Comparison of ENCODE assay signal across 8 cellular contexts in genomic region chr2:74421248-74421870, GRCh38. TPM values are rescaled to one million over a fixed set of nuclear protein-coding genes. Genes with fewer than 3 reads are reported as not detected.
A peak's percentile ranks its signal among the peaks of the same experiment; 100 is the strongest.
DNase-seq lines count a peak whose midpoint lies in the region; ATAC-seq and TF ChIP-seq lines count a peak whose summit lies in the region.

Gene C2orf81 (minus strand): TSS chr2:74421619. CDS start chr2:74421560, 59 bp downstream.
Gene WDR54 (plus strand): TSS chr2:74421730. CDS start chr2:74422154, 424 bp downstream.

- ATAC-seq in HG03432 (IDR thresholded peaks at IDR 0.05; ENCODE audit: unreplicated experiment), result peak; percentile 96

- DNase-seq in Ammon's horn (ENCODE audit: low spot score), result peak; percentile 90
- DNase-seq in GM19238 (ENCODE audit: insufficient read length, low spot score), result peak; percentile 96
- peak; percentile 79 for DNase-seq in NCI-H460 (ENCODE audit: extremely low read depth, low read depth)
- DNase-seq in activated CD4-positive, alpha-beta T cell treated with anti-CD3 and anti-CD28 coated beads for 24 hours (ENCODE audit: low read depth in 2 of 2), result peak; percentile 88 to 93
- DNase-seq in choroid plexus epithelial cell (ENCODE audit: low read depth), result peak; percentile 77
- peak; percentile 97 for DNase-seq in left kidney (ENCODE audit: low read depth, low spot score)
- peak; percentile 94 to 97 for DNase-seq in stimulated activated CD4-positive, alpha-beta T cell treated with anti-CD3 and anti-CD28 coated beads, Interleukin-2, amount 100 ng/mL, for 24 hours

- H3K4me3 ChIP-seq in choroid plexus epithelial cell (ENCODE audit: low read depth, low read length), result peak within 1 kb of the TSS; percentile 77

- no peak for TF ChIP-seq CTCF in choroid plexus epithelial cell (conservative IDR thresholded peaks at IDR 0.05; ENCODE audit: low read depth, low read length)

RNA-seq across cellular contexts. Expression of gene C2orf81, which starts in this region (rescaled TPM):
- total RNA-seq in NCI-H460 (2014; rRNA removed; shearing (Covaris generic)), result 1.2 and 2.2 TPM in 2 replicates
- polyA plus RNA-seq in NCI-H460 (2014; cell fraction: nucleus; rRNA removed), result 0.61 and 5.5 TPM in 2 replicates

RNA-seq across cellular contexts. Expression of gene WDR54, which starts in this region (rescaled TPM):
- total RNA-seq in NCI-H460 (2014; rRNA removed; shearing (Covaris generic)), result 33.9 and 38.6 TPM in 2 replicates
- 44.5 and 48.0 TPM in 2 replicates for polyA plus RNA-seq in NCI-H460 (2014; cell fraction: nucleus; rRNA removed)

Comparison
In these comparisons a context has a peak if more than half of its experiments do, and no peak if none do; other contexts are left out.
1. Peak in every context shown above with its lines: DNase-seq, ATAC-seq and H3K4me3 ChIP-seq.